Comparison of ENCODE assay signal across 19 cellular contexts in the genomic region with DNA sequence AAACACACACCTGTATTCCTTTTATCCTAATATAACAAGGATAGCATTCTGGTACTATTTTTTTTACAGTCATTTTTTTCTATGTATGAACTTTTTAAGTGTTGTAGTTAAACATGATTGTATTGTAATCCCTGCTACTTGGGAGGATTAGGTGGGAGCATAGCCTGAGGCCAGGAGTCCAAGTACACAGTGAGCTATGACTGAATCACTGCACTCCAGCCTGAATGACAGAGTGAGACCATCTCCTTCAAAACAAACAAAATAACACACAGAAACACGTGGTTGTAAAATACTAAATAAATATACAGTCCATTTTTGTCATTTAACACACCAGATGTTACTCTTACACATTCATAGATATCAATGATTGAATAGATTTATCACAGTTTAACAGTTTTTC. TPM values are rescaled to one million over a fixed set of nuclear protein-coding genes. Genes with fewer than 3 reads are reported as not detected.
DNase-seq lines count a peak whose midpoint lies in the region; ATAC-seq and TF ChIP-seq lines count a peak whose summit lies in the region.
"Had no signal": no experiment of that assay in that cellular context is flagged by ENCODE, and none has a peak within 500 bp of the region (broad histone marks: within the 10 kb centered on the region; RNA-seq: fewer than 3 reads in every experiment).

No MANE protein-coding gene starts in this region.

- H3K4me1 ChIP-seq in heart right ventricle: no peaks in the 10 kb centered on the region
- H3K4me1 ChIP-seq: ascending aorta had no signal

- TF ChIP-seq CTCF in WERI-Rb-1 (IDR thresholded peaks at IDR 0.05; ENCODE audit: low read depth, low read length): no peak
- no peak for TF ChIP-seq CTCF in heart right ventricle (IDR thresholded peaks at IDR 0.05)

- H3K27me3 ChIP-seq in WERI-Rb-1 (ENCODE audit: insufficient read depth, low read depth, severe bottlenecking) (no peaks in the 10 kb centered on the region), heart right ventricle (no peaks in the 10 kb centered on the region)
- H3K27me3 ChIP-seq: ascending aorta had no signal

- H3K36me3 ChIP-seq in WERI-Rb-1 (peaks cover 40% of the 10 kb centered on the region), heart right ventricle (peaks cover 0 to 76% (median 49%) of the 10 kb centered on the region in 9 donors)

- H3K9me3 ChIP-seq in WERI-Rb-1 (ENCODE audit: severe bottlenecking) (no peaks in the 10 kb centered on the region), heart right ventricle (peaks cover 0 to 44% (median 19%) of the 10 kb centered on the region in 11 donors)

- no peak overlapping the region for H3K27ac ChIP-seq in WERI-Rb-1
- H3K27ac ChIP-seq in heart right ventricle: no peak overlapping the region
- H3K27ac ChIP-seq: ascending aorta, PC-9, thoracic aorta had no signal

- WGBS in heart right ventricle, 2 donors: 54 to 69% methylated on average over 1 of the region's 1 CpG

- peak; percentile 79 for DNase-seq in ELR (ENCODE audit: low read depth)
- peak; percentile 5 for DNase-seq in NCI-H146 (lab: John Stamatoyannopoulos, UW)
- DNase-seq in WERI-Rb-1: peak; percentile 10
- peak; percentile 9 for DNase-seq in kidney tubule cell (ENCODE audit: low spot score)
- no peak for DNase-seq in Right ventricle myocardium inferior (ENCODE audit: missing footprints)
- DNase-seq in AG20443 (ENCODE audit: low spot score): no peak
- no peak for DNase-seq in NCI-H510A treated with DMSO at 0.1 percent for 48 hours (lab: John Stamatoyannopoulos, UW)
- DNase-seq in heart right ventricle: no peak
- DNase-seq: activated CD4-positive, alpha-beta T cell treated with anti-CD3 and anti-CD28 coated beads, Interleukin-2, amount 50 U/mL, for 1 hour; COR-L47; GDM1; left ventricle myocardium superior; NCI-H187; NCI-H524 treated with DMSO at 0.1 percent for 48 hours; PC-9; retina had no signal

- H3K4me3 ChIP-seq in WERI-Rb-1 (ENCODE audit: low read depth, low read length) (no peak overlapping the region), heart right ventricle (no peak overlapping the region)
- H3K4me3 ChIP-seq: ascending aorta, PC-9, thoracic aorta had no signal

- intact Hi-C loops in Right ventricle myocardium inferior (cut with DNase I) (no loop called here), heart right ventricle (cut with DNase I) (no loop called here)

- ATAC-seq in Right ventricle myocardium inferior: no peak
- no peak for ATAC-seq in heart right ventricle
- ATAC-seq: left ventricle myocardium superior; stimulated activated effector memory CD8-positive, alpha-beta T cell treated with anti-CD3 and anti-CD28 coated beads, Interleukin-12 subunit alpha, Interleukin-12 subunit beta, amount 100 ng/mL, for 72 hours had no signal

RNA-seq across cellular contexts. Expression of gene MAP4K5, which starts 56.9 kb away (rescaled TPM):
- total RNA-seq in Right ventricle myocardium inferior (14.3 TPM), heart right ventricle (10 to 100 TPM in 8 of 10 donors, 1 to 10 TPM in 2; 7.1 to 19.8 (median 12.1) TPM)
- 1 to 10 TPM; 8.7 to 8.9 TPM for polyA plus RNA-seq in heart right ventricle

Comparison
In these comparisons a context has a peak if more than half of its experiments do, and no peak if none do; other contexts are left out.
1. DNase-seq: peak in ELR (single experiment), NCI-H146 (single experiment), WERI-Rb-1 (single experiment) and kidney tubule cell (single experiment); none in Right ventricle myocardium inferior (single experiment), AG20443 (single experiment), NCI-H510A treated with DMSO at 0.1 percent for 48 hours (single experiment) and heart right ventricle (0 of 2).